In genomic region chr17:63124536-63124935, GRCh38 we compare ENCODE assay signal across 17 cellular contexts.
"Had no signal": no experiment of that assay in that cellular context is flagged by ENCODE, and none has a peak within 500 bp of the region (broad histone marks: within the 10 kb centered on the region; RNA-seq: fewer than 3 reads in every experiment).

No MANE protein-coding gene starts in this region.

- H3K27me3 Mint-ChIP-seq: activated T-helper 17 cell treated with anti-CD3 and anti-CD28 coated beads, Interleukin-2, amount 50 U/mL, for 72 hours had no signal

- H3K4me1 ChIP-seq: heart right ventricle, left lung, right atrium auricular region, thyroid gland, vagina had no signal

- DNase-seq: activated CD4-positive, alpha-beta T cell treated with anti-CD3 and anti-CD28 coated beads, Interleukin-2, amount 10 ng/mL, durations not matched to agents 24 days and 14 days; activated CD8-positive, alpha-beta memory T cell treated with anti-CD3 and anti-CD28 coated beads for 24 hours; activated naive CD4-positive, alpha-beta T cell treated with anti-CD3 and anti-CD28 coated beads for 36 hours; activated T-cell treated with anti-CD3 and anti-CD28 coated beads for 4 hours; effector CD4-positive, alpha-beta T cell; heart right ventricle; natural killer cell; posterior cingulate gyrus; thyroid gland had no signal

- FAIRE-seq: frontal cortex, keratinocyte had no signal

- H3K36me3 ChIP-seq: heart right ventricle, left lung, right atrium auricular region, thyroid gland, vagina had no signal

- H3K4me3 ChIP-seq: coronary artery, heart right ventricle, left lung, right atrium auricular region, thyroid gland, vagina had no signal

- H3K4me1 Mint-ChIP-seq: activated CD4-positive, alpha-beta T cell treated with anti-CD3 and anti-CD28 coated beads, Interleukin-2, amount 10 ng/mL, durations not matched to agents 24 days and 14 days; activated T-helper 17 cell treated with anti-CD3 and anti-CD28 coated beads, Interleukin-2, amount 50 U/mL, for 72 hours; stimulated activated effector memory CD8-positive, alpha-beta T cell treated with anti-CD3 and anti-CD28 coated beads, Interleukin-12 subunit alpha, Interleukin-12 subunit beta, amount 100 ng/mL, for 72 hours had no signal

- ATAC-seq: activated T-helper 17 cell treated with anti-CD3 and anti-CD28 coated beads, Interleukin-2, amount 50 U/mL, for 72 hours; heart right ventricle; left lung; natural killer cell; stimulated activated effector memory CD8-positive, alpha-beta T cell treated with anti-CD3 and anti-CD28 coated beads, Interleukin-12 subunit alpha, Interleukin-12 subunit beta, amount 100 ng/mL, for 72 hours had no signal

- H3K27ac Mint-ChIP-seq: activated CD4-positive, alpha-beta T cell treated with anti-CD3 and anti-CD28 coated beads, Interleukin-2, amount 10 ng/mL, durations not matched to agents 24 days and 14 days; activated naive CD4-positive, alpha-beta T cell treated with anti-CD3 and anti-CD28 coated beads for 36 hours; activated T-helper 17 cell treated with anti-CD3 and anti-CD28 coated beads, Interleukin-2, amount 50 U/mL, for 72 hours; natural killer cell; stimulated activated effector memory CD8-positive, alpha-beta T cell treated with anti-CD3 and anti-CD28 coated beads, Interleukin-12 subunit alpha, Interleukin-12 subunit beta, amount 100 ng/mL, for 72 hours had no signal

- H3K9me3 ChIP-seq: left lung, right atrium auricular region, thyroid gland, vagina had no signal

- H3K27ac ChIP-seq: coronary artery, heart right ventricle, left lung, right atrium auricular region, thyroid gland, vagina had no signal

- H3K36me3 Mint-ChIP-seq: natural killer cell; stimulated activated effector memory CD8-positive, alpha-beta T cell treated with anti-CD3 and anti-CD28 coated beads, Interleukin-12 subunit alpha, Interleukin-12 subunit beta, amount 100 ng/mL, for 72 hours had no signal

- H3K27me3 ChIP-seq: heart right ventricle, left lung, right atrium auricular region, thyroid gland, vagina had no signal

- H3K9me3 Mint-ChIP-seq: activated CD4-positive, alpha-beta T cell treated with anti-CD3 and anti-CD28 coated beads, Interleukin-2, amount 10 ng/mL, durations not matched to agents 24 days and 14 days; activated naive CD4-positive, alpha-beta T cell treated with anti-CD3 and anti-CD28 coated beads for 36 hours; activated T-helper 17 cell treated with anti-CD3 and anti-CD28 coated beads, Interleukin-2, amount 50 U/mL, for 72 hours; natural killer cell; stimulated activated effector memory CD8-positive, alpha-beta T cell treated with anti-CD3 and anti-CD28 coated beads, Interleukin-12 subunit alpha, Interleukin-12 subunit beta, amount 100 ng/mL, for 72 hours had no signal

- H3K4me3 Mint-ChIP-seq: activated CD4-positive, alpha-beta T cell treated with anti-CD3 and anti-CD28 coated beads, Interleukin-2, amount 10 ng/mL, durations not matched to agents 24 days and 14 days; activated naive CD4-positive, alpha-beta T cell treated with anti-CD3 and anti-CD28 coated beads for 36 hours; activated T-helper 17 cell treated with anti-CD3 and anti-CD28 coated beads, Interleukin-2, amount 50 U/mL, for 72 hours; natural killer cell; stimulated activated effector memory CD8-positive, alpha-beta T cell treated with anti-CD3 and anti-CD28 coated beads, Interleukin-12 subunit alpha, Interleukin-12 subunit beta, amount 100 ng/mL, for 72 hours had no signal
